In genomic region chr12:122547330-122547729, GRCh38 we compare ENCODE assay signal across 26 cellular contexts.
"Had no signal": no experiment of that assay in that cellular context is flagged by ENCODE, and none has a peak within 500 bp of the region (broad histone marks: within the 10 kb centered on the region; RNA-seq: fewer than 3 reads in every experiment).

No MANE protein-coding gene starts in this region.

- H3K9me3 ChIP-seq: esophagus muscularis mucosa, gastroesophageal sphincter, heart right ventricle, lower lobe of right lung, ovary, right lobe of liver, suprapubic skin, transverse colon, vagina had no signal

- ATAC-seq: foreskin keratinocyte; gastroesophageal sphincter; heart right ventricle; left colon; left ventricle myocardium superior; lower lobe of right lung; natural killer cell; right lobe of liver; stimulated activated naive CD8-positive, alpha-beta T cell treated with anti-CD3 and anti-CD28 coated beads, Interleukin-15, amount 100 ng/mL, for 72 hours had no signal

- DNase-seq: dorsolateral prefrontal cortex; effector CD4-positive, alpha-beta T cell; foreskin keratinocyte; glutamatergic neuron; heart right ventricle; hippocampal formation; islet precursor cell; kidney glomerular epithelial cell; left colon; left ventricle myocardium superior; lower lobe of right lung; natural killer cell; occipital lobe; ovary; right lobe of liver; small intestine; stimulated activated CD4-positive, alpha-beta T cell treated with anti-CD3 and anti-CD28 coated beads, Interleukin-15, amount 100 ng/mL, for 24 hours; stimulated activated CD4-positive, alpha-beta T cell treated with anti-CD3 and anti-CD28 coated beads, Interleukin-4, amount 100 ng/mL, for 1 hour; stimulated activated CD8-positive, alpha-beta memory T cell treated with anti-CD3 and anti-CD28 coated beads, Interleukin-4, amount 100 ng/mL, for 48 hours; stimulated activated naive CD4-positive, alpha-beta T cell; stimulated activated naive CD8-positive, alpha-beta T cell treated with anti-CD3 and anti-CD28 coated beads, Interleukin-15, amount 100 ng/mL, for 72 hours; transverse colon had no signal

- H3K36me3 ChIP-seq: ovary, right lobe of liver had no signal

- H3K27ac ChIP-seq: dorsolateral prefrontal cortex, esophagus muscularis mucosa, foreskin keratinocyte, gastroesophageal sphincter, heart right ventricle, lower lobe of right lung, ovary, right lobe of liver, suprapubic skin, transverse colon, vagina had no signal

- H3K4me3 ChIP-seq: dorsolateral prefrontal cortex, esophagus muscularis mucosa, gastroesophageal sphincter, heart right ventricle, lower lobe of right lung, ovary, right lobe of liver, suprapubic skin, transverse colon, vagina had no signal

- H3K4me1 ChIP-seq: esophagus muscularis mucosa, foreskin keratinocyte, gastroesophageal sphincter, heart right ventricle, lower lobe of right lung, right lobe of liver, suprapubic skin, transverse colon, vagina had no signal

- H3K27me3 ChIP-seq: dorsolateral prefrontal cortex, esophagus muscularis mucosa, foreskin keratinocyte, gastroesophageal sphincter, heart right ventricle, ovary, right lobe of liver, suprapubic skin, transverse colon, vagina had no signal
